ENCODE assay signal across 11 cellular contexts in the genomic region with DNA sequence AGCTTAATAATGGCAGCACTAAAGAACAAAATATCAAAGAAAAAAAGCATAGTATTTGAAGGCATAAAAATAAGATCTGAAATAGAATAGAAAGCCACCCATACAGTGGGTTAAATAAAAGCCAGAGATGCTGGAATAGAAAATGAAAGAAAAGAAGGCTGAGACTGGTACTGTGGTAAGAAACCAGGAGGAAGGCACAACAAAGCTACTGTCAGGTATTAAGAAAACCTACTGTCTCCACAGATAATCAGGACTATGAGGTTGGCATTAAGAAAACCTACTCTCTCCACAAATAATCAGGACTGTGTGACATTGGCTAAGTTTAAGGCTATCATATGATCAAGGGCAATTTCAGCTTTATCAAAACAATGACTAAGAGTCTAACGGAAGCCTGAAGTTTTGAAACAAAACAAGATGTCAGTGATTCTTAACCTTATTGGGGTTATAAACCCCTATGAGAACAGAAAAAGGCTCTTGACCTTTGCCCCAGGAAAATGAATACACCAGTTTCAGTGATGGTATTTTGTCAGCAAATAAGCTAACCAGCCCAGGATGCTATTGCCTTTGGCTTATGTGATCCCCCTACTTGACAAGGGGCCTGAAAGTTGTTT. TPM values are rescaled to one million over a fixed set of nuclear protein-coding genes. Genes with fewer than 3 reads are reported as not detected.
DNase-seq lines count a peak whose midpoint lies in the region; ATAC-seq, FAIRE-seq and TF ChIP-seq lines count a peak whose summit lies in the region.
"Had no signal": no experiment of that assay in that cellular context is flagged by ENCODE, and none has a peak within 500 bp of the region (broad histone marks: within the 10 kb centered on the region; RNA-seq: fewer than 3 reads in every experiment).

No MANE protein-coding gene starts in this region.

- H3K36me3 ChIP-seq in HepG2 (replicated peaks in 1 of 2; ENCODE audit: control insufficient read depth in 1 of 2, insufficient read depth in 2 of 2, low read length in 2 of 2): no peaks in the 10 kb centered on the region

- in situ Hi-C loops in HepG2 (cut with HindIII; ENCODE audit: extremely low pct_ligation_motif_present, low pct_unique_long_range_greater_than_20kb): no loop called here

- CTCF ChIA-PET in HepG2 (lab: Yijun Ruan, JAX; ENCODE audit: low intra/inter-chr PET ratio, low total read pairs): no interaction called here
- CTCF ChIA-PET in WTC11 (lab: Charles Lee): interaction anchor here (1.5 to 2.2 kb wide), 2 partner anchors 28 to 287 kb away, joined by 4 to 12 read pairs; partner anchors contain the start of gene C1orf52

- H3K27ac ChIP-seq in HepG2 (ENCODE audit: extremely low read length, insufficient read depth, low read length): no peak overlapping the region
- H3K27ac ChIP-seq: VCaP had no signal

- no peak overlapping the region for H2AFZ ChIP-seq in HepG2 (ENCODE audit: low read length)

- no peaks in the 10 kb centered on the region for H3K79me2 ChIP-seq in HepG2 (ENCODE audit: insufficient read depth, low read length)

- TF ChIP-seq POLR2A in HepG2 (IDR thresholded peaks at IDR 0.05; ENCODE audit: insufficient read depth in 1 of 2, low read depth in 2 of 2, low read length in 2 of 2): no peak

- peak overlapping the region in 3 of 10 donors; percentile 4 to 57 (median 44) for H3K4me3 Mint-ChIP-seq in naive thymus-derived CD8-positive, alpha-beta T cell
- no peak overlapping the region for H3K4me3 Mint-ChIP-seq in WTC11
- H3K4me3 Mint-ChIP-seq: mesothelial cell of epicardium had no signal

- no peaks in the 10 kb centered on the region for H3K27me3 ChIP-seq in HepG2 (ENCODE audit: control insufficient read depth in 1 of 2, insufficient read depth in 2 of 2, low read length in 2 of 2)

- H3K36me3 Mint-ChIP-seq in naive thymus-derived CD8-positive, alpha-beta T cell: peaks cover 0 to 6% (median 5%) of the 10 kb centered on the region in 3 donors
- H3K36me3 Mint-ChIP-seq in WTC11: no peaks in the 10 kb centered on the region
- H3K36me3 Mint-ChIP-seq: mesothelial cell of epicardium had no signal

- no TSS peak for BruUV-seq in HepG2 (replicated peaks; lab: Mats Ljungman, UMichigan)

- no peak for TF ChIP-seq CTCF in HepG2 (CRISPR knock-in tag; IDR thresholded peaks at IDR 0.05)
- TF ChIP-seq CTCF in WTC11 (IDR thresholded peaks at IDR 0.05): no peak

- POLR2A ChIA-PET in naive thymus-derived CD8-positive, alpha-beta T cell (lab: Charles Lee): no interaction called here
- POLR2A ChIA-PET in HepG2 (lab: Yijun Ruan, JAX): no interaction called here
- POLR2A ChIA-PET in WTC11 (lab: Charles Lee): no interaction called here

- intact Hi-C loops in HepG2 (cut with micrococcal nuclease; ENCODE audit: unreplicated experiment): no loop called here

- ATAC-seq in GM21367 (IDR thresholded peaks at IDR 0.05; ENCODE audit: unreplicated experiment) (peak; percentile 43), HG03432 (IDR thresholded peaks at IDR 0.05; ENCODE audit: unreplicated experiment) (peak; percentile 38), HG02610 (IDR thresholded peaks at IDR 0.05; ENCODE audit: unreplicated experiment) (no peak), HepG2 (no peak), WTC11 (no peak)
- ATAC-seq in naive thymus-derived CD8-positive, alpha-beta T cell: no peak

- peaks cover 0 to 11% (median 0%) of the 10 kb centered on the region in 5 donors for H3K27me3 Mint-ChIP-seq in naive thymus-derived CD8-positive, alpha-beta T cell
- H3K27me3 Mint-ChIP-seq in WTC11 (ENCODE audit: low read depth): peaks cover 3% of the 10 kb centered on the region; the same call in 1 of the 2 replicates

- no peaks in the 10 kb centered on the region for H4K20me1 ChIP-seq in HepG2 (ENCODE audit: insufficient read depth, low read length)

- H3K9me3 Mint-ChIP-seq in naive thymus-derived CD8-positive, alpha-beta T cell: no peaks in the 10 kb centered on the region
- H3K9me3 Mint-ChIP-seq in WTC11: no peaks in the 10 kb centered on the region

- H3K4me1 ChIP-seq in HepG2 (ENCODE audit: insufficient read depth, low read length): no peaks in the 10 kb centered on the region

- TF ChIP-seq RAD21 in HepG2 (CRISPR knock-in tag; IDR thresholded peaks at IDR 0.05): no peak

- no peak for FAIRE-seq in HepG2 (lab: Jason Lieb, UNC)

- no peaks in the 10 kb centered on the region for H3K9me3 ChIP-seq in HepG2 (ENCODE audit: low read length)

- no peak for TF ChIP-seq EP300 in HepG2 (IDR thresholded peaks at IDR 0.05; ENCODE audit: low read depth in 2 of 2, low read length in 2 of 2)
- TF ChIP-seq EP300 in HepG2 (CRISPR knock-in tag; IDR thresholded peaks at IDR 0.05; ENCODE audit: borderline replicate concordance): no peak

- no peak overlapping the region for H3K4me2 ChIP-seq in HepG2 (ENCODE audit: low read depth, low read length)

- no peak overlapping the region for H3K9ac ChIP-seq in HepG2 (ENCODE audit: insufficient read depth, low read depth, low read length)

- DNase-seq in Daoy (ENCODE audit: low read depth) (peak; percentile 19), dermis blood vessel endothelial cell (peak; percentile 19), HepG2 (ENCODE audit: low spot score) (no peak), WTC11 (ENCODE audit: low spot score) (no peak)
- no peak for DNase-seq in naive thymus-derived CD8-positive, alpha-beta T cell
- DNase-seq: NCI-H1092 had no signal

- 0% methylated on average over 1 of the region's 1 CpG for WGBS in HepG2 (ENCODE audit: low lambda C conversion rate)

- H3K4me3 ChIP-seq in HepG2 (replicated peaks in 1 of 3; ENCODE audit: insufficient read depth in 1 of 3, low read depth in 2 of 3, low read length in 3 of 3): no peak overlapping the region

- peaks cover 0 to 25% (median 4%) of the 10 kb centered on the region in 4 donors for H3K4me1 Mint-ChIP-seq in naive thymus-derived CD8-positive, alpha-beta T cell
- peaks cover 5% of the 10 kb centered on the region; the same call in 1 of the 2 replicates for H3K4me1 Mint-ChIP-seq in WTC11
- H3K4me1 Mint-ChIP-seq: mesothelial cell of epicardium had no signal

- peak overlapping the region in 3 of 10 donors; percentile 33 to 55 (median 50) for H3K27ac Mint-ChIP-seq in naive thymus-derived CD8-positive, alpha-beta T cell
- no peak overlapping the region for H3K27ac Mint-ChIP-seq in WTC11
- H3K27ac Mint-ChIP-seq: mesothelial cell of epicardium had no signal

TF ChIP-seq in HepG2, 621 proteins besides CTCF, POLR2A, EP300 and RAD21 (continues in another document):
- TF ChIP-seq MBNL3 (CRISPR knock-in tag; conservative IDR thresholded peaks at IDR 0.05) (no peak), LCORL (IDR thresholded peaks at IDR 0.05) (no peak), LCORL (CRISPR knock-in tag; IDR thresholded peaks at IDR 0.05) (no peak), FOXO1 (CRISPR knock-in tag; IDR thresholded peaks at IDR 0.05) (no peak)

TF ChIP-seq in WTC11, 78 proteins besides CTCF, POLR2A, EP300 and RAD21 (continues in another document):
- no peak for TF ChIP-seq ATF6 (CRISPR knock-in tag; IDR thresholded peaks at IDR 0.05)
- no peak for TF ChIP-seq ZNF671 (CRISPR knock-in tag; IDR thresholded peaks at IDR 0.05)
- no peak for TF ChIP-seq MLX (CRISPR knock-in tag; IDR thresholded peaks at IDR 0.05)

RNA-seq across cellular contexts. Expression of gene MCOLN2, which starts 24.4 kb away (rescaled TPM):
- total RNA-seq in Daoy (2014; rRNA removed; shearing (Covaris generic)): 13.5 and 13.6 TPM in 2 replicates
- total RNA-seq in dermis blood vessel endothelial cell (0.05 TPM in 1 of 2 replicates, not detected in the other), HepG2 (2016; rRNA removed; fragmentation: Illumina TruSeq; extraction: Trizol) (not detected in 2 replicates), WTC11 (2021) (3.8 to 5.4 TPM (median 4.8 TPM) in 3 replicates)
- total RNA-seq in naive thymus-derived CD8-positive, alpha-beta T cell: 1 to 10 TPM; 3.6 to 3.7 TPM
- 1 to 10 TPM; 1.1 to 2.7 (median 1.5) TPM for polyA plus RNA-seq in naive thymus-derived CD8-positive, alpha-beta T cell
- not detected in 2 replicates for total RNA-seq in HepG2 (2016; cell fraction: cytosol; rRNA removed; fragmentation: Illumina TruSeq; extraction: Trizol; ENCODE audit: low read depth)
- not detected in 2 replicates for total RNA-seq in HepG2 (2016; cell fraction: insoluble cytoplasmic fraction; rRNA removed; fragmentation: Illumina TruSeq; extraction: Trizol)
- not detected in 2 replicates for total RNA-seq in HepG2 (2016; cell fraction: membrane; rRNA removed; fragmentation: Illumina TruSeq; extraction: Trizol)
- total RNA-seq in HepG2 (2016; cell fraction: nucleus; rRNA removed; fragmentation: Illumina TruSeq; extraction: Trizol): not detected in 2 replicates
- polyA plus RNA-seq in HepG2 (2011; rRNA removed): not detected in 2 replicates
- polyA plus RNA-seq in HepG2 (2011; cell fraction: cytosol; rRNA removed): not detected in 2 replicates
- polyA plus RNA-seq in HepG2 (2011; cell fraction: nucleus; rRNA removed): 0.27 TPM in 1 of 2 replicates, not detected in the other
- polyA plus RNA-seq in HepG2 (2012): not detected in 2 replicates
- polyA plus RNA-seq in HepG2 (2016; cell fraction: cytosol; fragmentation: Illumina TruSeq; extraction: Trizol; ENCODE audit: low read depth): not detected in 2 replicates
- not detected in 2 replicates for polyA plus RNA-seq in HepG2 (2016; cell fraction: insoluble cytoplasmic fraction; fragmentation: Illumina TruSeq; extraction: Trizol; ENCODE audit: low read depth)
- polyA plus RNA-seq in HepG2 (2016; cell fraction: membrane; fragmentation: Illumina TruSeq; extraction: Trizol; ENCODE audit: low read depth): not detected in 2 replicates
- not detected in 2 replicates for polyA plus RNA-seq in HepG2 (2016; cell fraction: nucleus; fragmentation: Illumina TruSeq; extraction: Trizol; ENCODE audit: insufficient read depth, low read depth)
- polyA minus RNA-seq in HepG2 (2011; rRNA and poly(A)+ RNA removed; ENCODE audit: low replicate concordance): not detected in 2 replicates
- not detected in 2 replicates for polyA minus RNA-seq in HepG2 (2011; cell fraction: cytosol; rRNA and poly(A)+ RNA removed)
- polyA minus RNA-seq in HepG2 (2011; cell fraction: nucleus; rRNA and poly(A)+ RNA removed): not detected in 2 replicates

Comparison
In these comparisons a context has a peak if more than half of its experiments do, and no peak if none do; other contexts are left out.
1. DNase-seq: peak in Daoy (single experiment) and dermis blood vessel endothelial cell (single experiment); none in naive thymus-derived CD8-positive, alpha-beta T cell (0 of 10), HepG2 (single experiment) and WTC11 (single experiment).
2. ATAC-seq: peak in GM21367 (single experiment) and HG03432 (single experiment); none in HG02610 (single experiment), naive thymus-derived CD8-positive, alpha-beta T cell (0 of 2), HepG2 (single experiment) and WTC11 (single experiment).